ENCODE assay signal across 20 cellular contexts in genomic region chr3:32852146-32852545, GRCh38. TPM values are rescaled to one million over a fixed set of nuclear protein-coding genes. Genes with fewer than 3 reads are reported as not detected.
DNase-seq lines count a peak whose midpoint lies in the region; ATAC-seq and TF ChIP-seq lines count a peak whose summit lies in the region.
"Had no signal": no experiment of that assay in that cellular context is flagged by ENCODE, and none has a peak within 500 bp of the region (broad histone marks: within the 10 kb centered on the region; RNA-seq: fewer than 3 reads in every experiment).

No MANE protein-coding gene starts in this region.

- H3K36me3 Mint-ChIP-seq in Caco-2 (ENCODE audit: insufficient read depth, unreplicated experiment) (peaks cover 32% of the 10 kb centered on the region), endothelial cell (ENCODE audit: low read depth, unreplicated experiment) (peaks cover 5% of the 10 kb centered on the region), nephron progenitor cell (ENCODE audit: low read depth) (peaks cover 48% of the 10 kb centered on the region)
- H3K36me3 Mint-ChIP-seq in effector memory CD8-positive, alpha-beta T cell (ENCODE audit: insufficient read depth), result no peaks in the 10 kb centered on the region
- H3K36me3 Mint-ChIP-seq: CD8-positive, alpha-beta memory T cell had no signal

- POLR2A ChIA-PET in Caco-2 (lab: Charles Lee), result no interaction called here

- DNase-seq in Caco-2 (no peak), NT2/D1 (ENCODE audit: low read depth, low spot score) (no peak), endothelial cell (ENCODE audit: low spot score) (no peak), nephron progenitor cell (no peak), 8988T (no peak)
- no peak for DNase-seq in effector memory CD8-positive, alpha-beta T cell
- DNase-seq: CD8-positive, alpha-beta memory T cell; GDM1; NCI-H1694; NCI-H2081; NCI-H2171; NCI-H524 treated with DMSO at 0.1 percent for 48 hours; Right ventricle myocardium superior had no signal

- CTCF ChIA-PET in Caco-2 (lab: Charles Lee), result no interaction called here

- H3K4me3 Mint-ChIP-seq in Caco-2 (ENCODE audit: unreplicated experiment), result no peak overlapping the region
- H3K4me3 Mint-ChIP-seq in endothelial cell (ENCODE audit: unreplicated experiment), result no peak overlapping the region
- H3K4me3 Mint-ChIP-seq in nephron progenitor cell, result no peak overlapping the region
- H3K4me3 Mint-ChIP-seq in effector memory CD8-positive, alpha-beta T cell, result no peak overlapping the region
- H3K4me3 Mint-ChIP-seq: CD8-positive, alpha-beta memory T cell; IgD-negative memory B cell had no signal

- H3K9me3 Mint-ChIP-seq in Caco-2 (ENCODE audit: unreplicated experiment) (no peaks in the 10 kb centered on the region), endothelial cell (ENCODE audit: unreplicated experiment) (no peaks in the 10 kb centered on the region), nephron progenitor cell (peaks cover 5% of the 10 kb centered on the region)
- no peaks in the 10 kb centered on the region for H3K9me3 Mint-ChIP-seq in effector memory CD8-positive, alpha-beta T cell
- H3K9me3 Mint-ChIP-seq: CD8-positive, alpha-beta memory T cell; IgD-negative memory B cell had no signal

- intact Hi-C loops in Caco-2 (cut with micrococcal nuclease; ENCODE audit: unreplicated experiment), result no loop called here

- H3K36me3 ChIP-seq in Caco-2 (ENCODE audit: control insufficient read depth, insufficient read depth, low read length) (0 out of 2 replicates have a peak, but pooled peaks cover 1% of the 10 kb centered on the region), NT2/D1 (ENCODE audit: insufficient read depth, insufficient read length, low read length) (peaks cover 17% of the 10 kb centered on the region)
- H3K36me3 ChIP-seq: HAP-1 had no signal

- H3K4me3 ChIP-seq in Caco-2 (ENCODE audit: low read depth, low read length) (no peak overlapping the region), NT2/D1 (ENCODE audit: insufficient read length, low read depth) (no peak overlapping the region)
- H3K4me3 ChIP-seq: HAP-1 had no signal

- TF ChIP-seq CTCF in Caco-2 (IDR thresholded peaks at IDR 0.05; ENCODE audit: insufficient read depth in 1 of 2, low read depth in 1 of 2, low read length in 1 of 2, severe bottlenecking in 1 of 2, unreplicated experiment in 1 of 2) (no peak), endothelial cell (IDR thresholded peaks at IDR 0.05; ENCODE audit: unreplicated experiment) (no peak), nephron progenitor cell (IDR thresholded peaks at IDR 0.05) (no peak)

- H3K27me3 Mint-ChIP-seq in Caco-2 (ENCODE audit: insufficient read depth, unreplicated experiment), result no peaks in the 10 kb centered on the region
- H3K27me3 Mint-ChIP-seq in endothelial cell (ENCODE audit: unreplicated experiment), result no peaks in the 10 kb centered on the region
- H3K27me3 Mint-ChIP-seq in nephron progenitor cell (ENCODE audit: low read depth, poor library complexity), result peaks cover 3% of the 10 kb centered on the region
- peaks cover 15 to 44% of the 10 kb centered on the region in 2 donors for H3K27me3 Mint-ChIP-seq in effector memory CD8-positive, alpha-beta T cell

- no peaks in the 10 kb centered on the region for H3K27me3 ChIP-seq in Caco-2 (replicated peaks; ENCODE audit: control insufficient read depth, insufficient read depth, low read length)
- H3K27me3 ChIP-seq in NT2/D1 (ENCODE audit: insufficient read depth, insufficient read length), result no peaks in the 10 kb centered on the region

- H3K9me3 ChIP-seq in Caco-2 (no peaks in the 10 kb centered on the region), NT2/D1 (ENCODE audit: insufficient read depth, low read length) (no peaks in the 10 kb centered on the region)
- H3K9me3 ChIP-seq: HAP-1 had no signal

- peak overlapping the region; percentile 33 for H3K9ac ChIP-seq in NT2/D1 (ENCODE audit: insufficient read length, low read depth)

- peaks cover 68% of the 10 kb centered on the region for H3K4me1 ChIP-seq in Caco-2
- peaks cover 6% of the 10 kb centered on the region for H3K4me1 ChIP-seq in NT2/D1 (ENCODE audit: insufficient read depth, insufficient read length)

- no peak for ATAC-seq in GM19395 (IDR thresholded peaks at IDR 0.05; ENCODE audit: unreplicated experiment)
- ATAC-seq in HG02798 (IDR thresholded peaks at IDR 0.05; ENCODE audit: poor library complexity, unreplicated experiment), result no peak
- ATAC-seq in effector memory CD8-positive, alpha-beta T cell (replicated peaks), result no peak

- H3K27ac Mint-ChIP-seq in Caco-2 (ENCODE audit: unreplicated experiment) (peak overlapping the region; percentile 51), endothelial cell (ENCODE audit: unreplicated experiment) (peak overlapping the region; percentile 30), nephron progenitor cell (peak overlapping the region; percentile 76)
- H3K27ac Mint-ChIP-seq in effector memory CD8-positive, alpha-beta T cell, result no peak overlapping the region
- H3K27ac Mint-ChIP-seq: CD8-positive, alpha-beta memory T cell; IgD-negative memory B cell had no signal

- peaks cover 66% of the 10 kb centered on the region for H3K4me1 Mint-ChIP-seq in Caco-2 (ENCODE audit: low read depth, unreplicated experiment)
- peaks cover 78% of the 10 kb centered on the region for H3K4me1 Mint-ChIP-seq in endothelial cell (ENCODE audit: unreplicated experiment)
- peaks cover 90% of the 10 kb centered on the region for H3K4me1 Mint-ChIP-seq in nephron progenitor cell
- no peaks in the 10 kb centered on the region for H3K4me1 Mint-ChIP-seq in effector memory CD8-positive, alpha-beta T cell (ENCODE audit: low read depth in 2 of 2)
- H3K4me1 Mint-ChIP-seq: CD8-positive, alpha-beta memory T cell; IgD-negative memory B cell had no signal

- no TSS peak for BruUV-seq in Caco-2 (replicated peaks; lab: Mats Ljungman, UMichigan)

RNA-seq across cellular contexts. Expression of gene TRIM71, which starts 34.3 kb away (rescaled TPM):
- 67.5 and 68.4 TPM in 2 replicates for total RNA-seq in Caco-2 (2022)
- total RNA-seq in endothelial cell (ENCODE audit: unreplicated experiment), result 74.0 TPM
- total RNA-seq: Daoy, HT1080, Right ventricle myocardium superior, RPMI7951 had no signal

Comparison
In these comparisons a context has a peak if more than half of its experiments do, and no peak if none do; other contexts are left out.
1. H3K27ac Mint-ChIP-seq: peak in Caco-2 (single experiment), endothelial cell (single experiment) and nephron progenitor cell (single experiment); none in effector memory CD8-positive, alpha-beta T cell (0 of 2).